In the genomic region with DNA sequence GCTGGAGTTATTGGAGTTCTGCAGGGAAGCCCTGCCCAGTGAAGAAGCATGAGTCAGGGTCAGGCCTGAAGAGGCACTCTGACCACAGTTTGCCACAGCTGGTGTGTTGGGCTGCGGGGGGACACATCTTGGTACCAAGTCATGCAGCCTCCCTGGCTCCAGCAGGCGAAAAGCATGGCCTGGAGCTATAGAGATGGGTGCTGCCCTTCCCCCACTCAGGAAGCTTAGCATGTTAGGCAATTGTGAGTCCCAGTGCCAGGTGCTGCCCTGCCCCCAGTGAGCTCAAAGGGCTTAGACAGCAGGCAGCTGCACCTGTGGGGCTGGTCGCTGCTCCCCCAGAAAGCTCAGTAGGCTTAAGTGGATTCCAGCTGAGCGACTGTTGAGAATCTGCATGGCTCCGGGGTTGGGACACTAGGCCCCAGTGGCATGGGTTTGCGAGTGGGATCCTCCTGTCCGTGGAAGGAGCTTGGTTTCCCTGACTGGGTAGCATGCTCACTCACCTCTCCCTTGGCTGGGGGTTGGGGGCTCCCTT, we compare ENCODE assay signal across 15 cellular contexts.
"Had no signal": no experiment of that assay in that cellular context is flagged by ENCODE, and none has a peak within 500 bp of the region (broad histone marks: within the 10 kb centered on the region; RNA-seq: fewer than 3 reads in every experiment).

No MANE protein-coding gene starts in this region.

- H3K36me3 ChIP-seq: esophagus muscularis mucosa, ovary had no signal

- H3K4me3 ChIP-seq: coronary artery, esophagus muscularis mucosa, hepatocyte, ovary had no signal

- ATAC-seq: activated CD4-positive, CD25-positive, alpha-beta regulatory T cell treated with anti-CD3 and anti-CD28 coated beads, Interleukin-2, amount 50 U/mL, for 24 hours; left lobe of liver; naive thymus-derived CD4-positive, alpha-beta T cell; sciatic nerve; stimulated activated naive CD8-positive, alpha-beta T cell treated with anti-CD3 and anti-CD28 coated beads, Interleukin-15, Interleukin-2, amounts not matched to agents 100 U/mL and 50 U/mL, for 24 hours had no signal

- H3K27me3 ChIP-seq: esophagus muscularis mucosa, hepatocyte, ovary had no signal

- DNase-seq: activated CD4-positive, alpha-beta T cell treated with anti-CD3 and anti-CD28 coated beads, Interleukin-2, amount 50 U/mL, for 1 hour; activated CD8-positive, alpha-beta memory T cell treated with anti-CD3 and anti-CD28 coated beads for 24 hours; activated gamma-delta T cell treated with Interleukin-2 at 50 U/mL for 16 hours; activated naive CD8-positive, alpha-beta T cell treated with anti-CD3 and anti-CD28 coated beads, Interleukin-2, amount 10 ng/mL, durations not matched to agents 7 days and 5 days; effector CD4-positive, alpha-beta T cell; naive thymus-derived CD4-positive, alpha-beta T cell; ovary; stimulated activated naive CD8-positive, alpha-beta T cell treated with anti-CD3 and anti-CD28 coated beads, Interleukin-15, Interleukin-2, amounts not matched to agents 100 U/mL and 50 U/mL, for 24 hours; trophoblast cell had no signal

- H3K27ac ChIP-seq: coronary artery, esophagus muscularis mucosa, hepatocyte, ovary had no signal

- H3K9me3 ChIP-seq: ovary had no signal

- H3K4me1 ChIP-seq: esophagus muscularis mucosa had no signal
